Comparison of ENCODE assay signal across 8 cellular contexts in the genomic region with DNA sequence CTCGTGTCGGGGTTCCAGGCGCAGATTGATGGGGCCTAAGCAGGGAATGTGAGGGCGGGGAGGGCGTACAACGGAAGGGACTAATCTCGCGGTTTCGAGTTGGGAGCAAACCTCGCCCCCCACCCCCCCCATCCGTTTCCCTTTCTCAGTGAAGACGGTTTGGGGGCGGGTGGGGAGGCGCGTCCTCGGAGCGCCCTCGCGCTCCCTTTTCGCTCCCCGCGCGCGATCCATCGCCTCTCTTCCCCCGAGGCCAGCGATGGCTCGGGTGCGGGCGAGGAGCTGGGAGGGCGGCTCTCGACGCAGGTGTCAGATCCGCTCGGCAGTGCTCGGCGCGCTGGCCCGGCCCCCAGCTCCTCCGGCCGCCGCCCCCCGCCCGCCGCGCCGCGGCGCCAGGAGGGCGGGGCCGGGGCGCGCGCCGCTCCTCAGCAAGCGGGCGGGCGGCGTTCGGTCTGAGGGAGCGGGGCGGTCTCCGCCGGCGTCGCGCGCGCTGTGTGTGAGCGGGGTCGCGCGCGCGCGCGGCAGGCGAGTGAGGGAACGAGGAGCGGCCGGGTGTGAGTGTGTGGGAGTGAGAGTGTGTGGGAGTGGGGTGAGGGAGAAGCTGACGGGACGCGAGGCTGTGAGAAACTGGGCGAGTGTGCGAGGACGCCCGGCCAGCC.
A peak's percentile ranks its signal among the peaks of the same experiment; 100 is the strongest.
DNase-seq lines count a peak whose midpoint lies in the region; ATAC-seq and TF ChIP-seq lines count a peak whose summit lies in the region.

A gene with protein sequence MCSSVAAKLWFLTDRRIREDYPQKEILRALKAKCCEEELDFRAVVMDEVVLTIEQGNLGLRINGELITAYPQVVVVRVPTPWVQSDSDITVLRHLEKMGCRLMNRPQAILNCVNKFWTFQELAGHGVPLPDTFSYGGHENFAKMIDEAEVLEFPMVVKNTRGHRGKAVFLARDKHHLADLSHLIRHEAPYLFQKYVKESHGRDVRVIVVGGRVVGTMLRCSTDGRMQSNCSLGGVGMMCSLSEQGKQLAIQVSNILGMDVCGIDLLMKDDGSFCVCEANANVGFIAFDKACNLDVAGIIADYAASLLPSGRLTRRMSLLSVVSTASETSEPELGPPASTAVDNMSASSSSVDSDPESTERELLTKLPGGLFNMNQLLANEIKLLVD (plus strand): TSS at position 516 of the 656 bp plus-strand sequence. CDS start 15,876 bp downstream, outside the sequence.

- H3K4me3 ChIP-seq in BLaER1 (peak within 1 kb of the TSS; percentile 96), mucosa of rectum (ENCODE audit: low read length in 2 of 2) (peak within 1 kb of the TSS; percentile 75 to 98)

- H3K4me1 ChIP-seq in BLaER1 (peaks cover 74% of the 10 kb centered on the region), mucosa of rectum (ENCODE audit: control insufficient read depth in 2 of 2, insufficient read depth in 2 of 2, low read length in 2 of 2) (peaks cover 5 to 7% of the 10 kb centered on the region in 2 donors)

- H3K27me3 ChIP-seq in BLaER1 (no peaks in the 10 kb centered on the region), mucosa of rectum (ENCODE audit: control insufficient read depth in 2 of 2, insufficient read depth in 2 of 2, low read length in 2 of 2) (no peaks in the 10 kb centered on the region)

- peak within 1 kb of the TSS; percentile 93 for H3K9ac ChIP-seq in BLaER1
- H3K9ac ChIP-seq in mucosa of rectum (ENCODE audit: low read depth in 1 of 2, low read length in 2 of 2): peak within 1 kb of the TSS; percentile 47 to 79

- peak; percentile 65 for TF ChIP-seq POLR2A in erythroblast (IDR thresholded peaks at IDR 0.05; ENCODE audit: low read length)

- H3K27ac ChIP-seq in BLaER1 (peak within 1 kb of the TSS; percentile 94), mucosa of rectum (ENCODE audit: low read depth in 2 of 2, low read length in 2 of 2) (peak within 1 kb of the TSS; percentile 71)

- ATAC-seq in GM19372 (IDR thresholded peaks at IDR 0.05; ENCODE audit: low read depth, unreplicated experiment) (peak; percentile 82), HG03571 (IDR thresholded peaks at IDR 0.05; ENCODE audit: unreplicated experiment) (peak; percentile 80)

- peaks cover 43% of the 10 kb centered on the region for H4K20me1 ChIP-seq in BLaER1

- H3K36me3 ChIP-seq in BLaER1 (peaks cover 9% of the 10 kb centered on the region; the same call in 1 of the 2 replicates), mucosa of rectum (ENCODE audit: control insufficient read depth in 2 of 2, insufficient read depth in 2 of 2, low read length in 2 of 2) (no peaks in the 10 kb centered on the region)

- peak within 1 kb of the TSS; percentile 92 for H3K4me2 ChIP-seq in BLaER1

- H3K9me3 ChIP-seq in BLaER1: no peaks in the 10 kb centered on the region
- H3K9me3 ChIP-seq in mucosa of rectum (ENCODE audit: control insufficient read depth in 2 of 2, low read length in 2 of 2): no peaks in the 10 kb centered on the region

- DNase-seq in NOMO-1 treated with dmso at 0.1 percent for 144 hours (lab: John Stamatoyannopoulos, UW; ENCODE audit: unreplicated experiment): peak; percentile 58
- peak; percentile 80 for DNase-seq in activated T-cell treated with anti-CD3 and anti-CD28 coated beads, Interleukin-2, amount 50 U/mL, for 1 hour
- DNase-seq in erythroblast (lab: John Stamatoyannopoulos, UW): peak; percentile 84 to 86
- peak; percentile 53 to 64 for DNase-seq in stimulated activated CD8-positive, alpha-beta memory T cell treated with anti-CD3 and anti-CD28 coated beads, Interleukin-4, amount 100 ng/mL, for 1 hour (ENCODE audit: low read depth in 2 of 2, low spot score in 1 of 2)

Comparison
In these comparisons a context has a peak if more than half of its experiments do, and no peak if none do; other contexts are left out.
1. Peak in every context shown above with its lines: DNase-seq, ATAC-seq, H3K4me3 ChIP-seq and H3K27ac ChIP-seq.